Comparison of ENCODE assay signal across 9 cellular contexts in genomic region chr18:48835119-48835518, GRCh38.
DNase-seq lines count a peak whose midpoint lies in the region; ATAC-seq and TF ChIP-seq lines count a peak whose summit lies in the region.
"Had no signal": no experiment of that assay in that cellular context is flagged by ENCODE, and none has a peak within 500 bp of the region (broad histone marks: within the 10 kb centered on the region; RNA-seq: fewer than 3 reads in every experiment).

No MANE protein-coding gene starts in this region.

- H3K4me1 Mint-ChIP-seq in osteocyte (ENCODE audit: unreplicated experiment) (peaks cover 85% of the 10 kb centered on the region), Caco-2 (ENCODE audit: low read depth, unreplicated experiment) (peaks cover 11% of the 10 kb centered on the region)

- no peaks in the 10 kb centered on the region for H3K9me3 Mint-ChIP-seq in osteocyte (ENCODE audit: unreplicated experiment)
- H3K9me3 Mint-ChIP-seq in Caco-2 (ENCODE audit: unreplicated experiment): no peaks in the 10 kb centered on the region

- H3K4me1 ChIP-seq in PC-3 (ENCODE audit: insufficient read depth, low read length) (peaks cover 48% of the 10 kb centered on the region), mammary epithelial cell (ENCODE audit: insufficient read depth, low read length) (peaks cover 59% of the 10 kb centered on the region), Caco-2 (no peaks in the 10 kb centered on the region)

- dilution Hi-C loops in mammary epithelial cell (cut with HindIII; ENCODE audit: low sequenced_read_pairs): no loop called here

- H3K4me2 ChIP-seq in PC-3 (ENCODE audit: low read length) (peak overlapping the region; percentile 37; the same call in 1 of the 2 replicates), mammary epithelial cell (ENCODE audit: insufficient read depth, low read depth, low read length) (no peak overlapping the region)

- H3K36me3 Mint-ChIP-seq in osteocyte (ENCODE audit: unreplicated experiment) (peaks cover 6% of the 10 kb centered on the region), Caco-2 (ENCODE audit: insufficient read depth, unreplicated experiment) (peaks cover 10% of the 10 kb centered on the region)

- H3F3A ChIP-seq in PC-3 (ENCODE audit: low read length, unreplicated experiment): no peaks in the 10 kb centered on the region

- CTCF ChIA-PET in PC-3 (lab: Charles Lee): no interaction called here
- CTCF ChIA-PET in mammary epithelial cell (lab: Charles Lee; ENCODE audit: low non-redundant PET): no interaction called here
- CTCF ChIA-PET in Caco-2 (lab: Charles Lee): no interaction called here

- in situ Hi-C loops in mammary epithelial cell (cut with MboI; ENCODE audit: low sequenced_read_pairs in 2 of 2): no loop called here

- no peak overlapping the region for H2AFZ ChIP-seq in PC-3 (ENCODE audit: low read length)
- no peak overlapping the region for H2AFZ ChIP-seq in mammary epithelial cell (ENCODE audit: low read depth, low read length)

- H3K9me2 ChIP-seq in PC-3 (replicated peaks; ENCODE audit: low read length): no peaks in the 10 kb centered on the region

- H3K9ac ChIP-seq in PC-3 (ENCODE audit: low read length) (peak overlapping the region; percentile 40), mammary epithelial cell (ENCODE audit: insufficient read depth, low read length) (no peak overlapping the region)

- H3K27me3 Mint-ChIP-seq in osteocyte (ENCODE audit: unreplicated experiment) (no peaks in the 10 kb centered on the region), Caco-2 (ENCODE audit: insufficient read depth, unreplicated experiment) (no peaks in the 10 kb centered on the region)

- H4K20me1 ChIP-seq in PC-3 (ENCODE audit: low read length) (no peaks in the 10 kb centered on the region), mammary epithelial cell (ENCODE audit: insufficient read depth, low read length) (no peaks in the 10 kb centered on the region)

- DNase-seq in ELR (ENCODE audit: low read depth) (peak; percentile 25), PC-3 (no peak), mammary epithelial cell (no peak), osteocyte (ENCODE audit: extremely low spot score, unreplicated experiment) (no peak), GF-D8 (lab: John Stamatoyannopoulos, UW) (no peak), AG08396 (ENCODE audit: low spot score) (no peak), NCI-H2196 treated with DMSO at 0.1 percent for 48 hours (lab: John Stamatoyannopoulos, UW; ENCODE audit: unreplicated experiment) (no peak), Caco-2 (no peak)
- DNase-seq: cortex of kidney had no signal

- ATAC-seq in PC-3: no peak

- TF ChIP-seq CTCF in PC-3 (conservative IDR thresholded peaks at IDR 0.05; ENCODE audit: low read depth, low read length) (no peak), mammary epithelial cell (conservative IDR thresholded peaks at IDR 0.05 in 1 of 2, IDR thresholded peaks at IDR 0.05 in 1 of 2; ENCODE audit: extremely low read depth in 1 of 2, insufficient read depth in 1 of 2, low read depth in 1 of 2, low read length in 2 of 2) (no peak), osteocyte (IDR thresholded peaks at IDR 0.05) (no peak), Caco-2 (IDR thresholded peaks at IDR 0.05; ENCODE audit: insufficient read depth in 1 of 2, low read depth in 1 of 2, low read length in 1 of 2, severe bottlenecking in 1 of 2, unreplicated experiment in 1 of 2) (no peak)

- H3K4me3 ChIP-seq in PC-3 (ENCODE audit: low read length) (no peak overlapping the region), mammary epithelial cell (replicated peaks in 1 of 3; ENCODE audit: insufficient read depth in 1 of 3, low read depth in 2 of 3, low read length in 3 of 3) (no peak overlapping the region), Caco-2 (ENCODE audit: low read depth, low read length) (no peak overlapping the region)

- H3K27ac ChIP-seq in PC-3 (ENCODE audit: low read length) (peak overlapping the region; percentile 83), mammary epithelial cell (ENCODE audit: insufficient read depth, low read depth, low read length) (peak overlapping the region; percentile 20)

- POLR2A ChIA-PET in PC-3 (lab: Charles Lee; ENCODE audit: unreplicated experiment) (no interaction called here), Caco-2 (lab: Charles Lee) (no interaction called here)

- H3K9me3 ChIP-seq in PC-3 (ENCODE audit: low read length) (no peaks in the 10 kb centered on the region), mammary epithelial cell (replicated peaks; ENCODE audit: insufficient read depth, low read length) (no peaks in the 10 kb centered on the region), Caco-2 (no peaks in the 10 kb centered on the region)

- H3K27me3 ChIP-seq in PC-3 (ENCODE audit: low read length): no peaks in the 10 kb centered on the region
- H3K27me3 ChIP-seq in mammary epithelial cell (ENCODE audit: insufficient read depth, low read length): no peaks in the 10 kb centered on the region
- H3K27me3 ChIP-seq in Caco-2 (replicated peaks; ENCODE audit: control insufficient read depth, insufficient read depth, low read length): no peaks in the 10 kb centered on the region

- H3K36me3 ChIP-seq in PC-3 (ENCODE audit: low read depth, low read length) (no peaks in the 10 kb centered on the region), mammary epithelial cell (ENCODE audit: insufficient read depth, low read length) (no peaks in the 10 kb centered on the region), Caco-2 (ENCODE audit: control insufficient read depth, insufficient read depth, low read length) (no peaks in the 10 kb centered on the region)

- TSS peak; percentile 32 for BruUV-seq in PC-3 (replicated peaks; lab: Mats Ljungman, UMichigan)
- BruUV-seq in mammary epithelial cell (replicated peaks; lab: Mats Ljungman, UMichigan): TSS peak; percentile 17
- no TSS peak for BruUV-seq in Caco-2 (replicated peaks; lab: Mats Ljungman, UMichigan)

- intact Hi-C loops in PC-3 (cut with micrococcal nuclease) (no loop called here), mammary epithelial cell (cut with micrococcal nuclease) (no loop called here), Caco-2 (cut with micrococcal nuclease; ENCODE audit: unreplicated experiment) (no loop called here)

- 62% methylated on average over 3 of the region's 3 CpGs for WGBS in mammary epithelial cell (ENCODE audit: low coverage, missing lambda C conversion rate)

- no peaks in the 10 kb centered on the region for H3K79me2 ChIP-seq in PC-3 (ENCODE audit: low read length)
- no peaks in the 10 kb centered on the region for H3K79me2 ChIP-seq in mammary epithelial cell (ENCODE audit: insufficient read depth, low read length)

- H3K4me3 Mint-ChIP-seq in osteocyte (ENCODE audit: unreplicated experiment): no peak overlapping the region
- H3K4me3 Mint-ChIP-seq in Caco-2 (ENCODE audit: unreplicated experiment): no peak overlapping the region

- peak overlapping the region; percentile 91 for H3K27ac Mint-ChIP-seq in osteocyte (ENCODE audit: unreplicated experiment)
- no peak overlapping the region for H3K27ac Mint-ChIP-seq in Caco-2 (ENCODE audit: unreplicated experiment)
